ENCODE assay signal across 1 cellular context in genomic region chr17:50218071-50218759, GRCh38.
TF ChIP-seq lines count a peak whose summit lies in the region.

No MANE protein-coding gene starts in this region.

TF ChIP-seq in IMR-90, 13 proteins besides CTCF, POLR2A, EP300 and RAD21:
- peak; percentile 54; the same call in 1 of the 2 replicates for TF ChIP-seq USF2 (IDR thresholded peaks at IDR 0.05; ENCODE audit: low read depth, low read length)
- TF ChIP-seq BHLHE40 (IDR thresholded peaks at IDR 0.05; ENCODE audit: low read depth, low read length): no peak
